In genomic region chr3:187139126-187139894, GRCh38 we compare ENCODE assay signal across 8 cellular contexts. TPM values are rescaled to one million over a fixed set of nuclear protein-coding genes. Genes with fewer than 3 reads are reported as not detected.
A peak's percentile ranks its signal among the peaks of the same experiment; 100 is the strongest.
DNase-seq lines count a peak whose midpoint lies in the region; ATAC-seq and TF ChIP-seq lines count a peak whose summit lies in the region.

RPL39L (minus strand) TSS chr3:187139496; CDS start chr3:187121300, 18,196 bp downstream.

- peak within 1 kb of the TSS; percentile 87 for H3K4me3 Mint-ChIP-seq in chondrocyte (ENCODE audit: unreplicated experiment)

- DNase-seq in NCI-H1694 treated with DMSO at 0.1 percent for 48 hours (lab: John Stamatoyannopoulos, UW) (peak; percentile 8), NCI-H1694 (lab: John Stamatoyannopoulos, UW) (no peak), NCI-H1930 (lab: John Stamatoyannopoulos, UW) (peak; percentile 91 to 92), chondrocyte (ENCODE audit: low spot score) (no peak), left colon (peak; percentile 80 to 87)
- peak; percentile 93 for DNase-seq in activated CD4-positive, CD25-positive, alpha-beta regulatory T cell treated with anti-CD3 and anti-CD28 coated beads, Interleukin-2, amount 50 U/mL, for 72 hours
- peak; percentile 92 to 94 for DNase-seq in stimulated activated CD4-positive, alpha-beta T cell treated with anti-CD3 and anti-CD28 coated beads, Interleukin-2, amount 100 ng/mL, for 24 hours

- peak; percentile 98 for TF ChIP-seq CTCF in chondrocyte (IDR thresholded peaks at IDR 0.05)

- H3K27ac Mint-ChIP-seq in chondrocyte (ENCODE audit: unreplicated experiment), result peak within 1 kb of the TSS; percentile 95

- no peaks in the 10 kb centered on the region for H3K36me3 Mint-ChIP-seq in chondrocyte (ENCODE audit: low read depth)

- no peaks in the 10 kb centered on the region for H3K9me3 Mint-ChIP-seq in chondrocyte (ENCODE audit: low read depth)

- H3K4me1 Mint-ChIP-seq in chondrocyte (ENCODE audit: low read depth), result peaks cover 14% of the 10 kb centered on the region

- intact Hi-C loops in left colon (cut with DNase I, micrococcal nuclease), result no loop called here

- peaks cover 3% of the 10 kb centered on the region for H3K27me3 Mint-ChIP-seq in chondrocyte (ENCODE audit: low read depth)

- ATAC-seq in HG02852 (IDR thresholded peaks at IDR 0.05; ENCODE audit: unreplicated experiment) (peak; percentile 97), left colon (peak; percentile 99)

RNA-seq across cellular contexts. Expression of gene RPL39L, which starts in this region (rescaled TPM):
- total RNA-seq in chondrocyte (15.8 to 18.9 TPM (median 17.4 TPM) in 3 replicates), left colon (1 to 10 TPM; 2.2 to 3.2 TPM)

Comparison
In these comparisons a context has a peak if more than half of its experiments do, and no peak if none do; other contexts are left out.
1. DNase-seq: peak in NCI-H1694 treated with DMSO at 0.1 percent for 48 hours (single experiment), NCI-H1930 (2 of 2), activated CD4-positive, CD25-positive, alpha-beta regulatory T cell treated with anti-CD3 and anti-CD28 coated beads, Interleukin-2, amount 50 U/mL, for 72 hours (single experiment), left colon (2 of 2) and stimulated activated CD4-positive, alpha-beta T cell treated with anti-CD3 and anti-CD28 coated beads, Interleukin-2, amount 100 ng/mL, for 24 hours (2 of 2); none in NCI-H1694 (single experiment) and chondrocyte (single experiment).